ENCODE assay signal across 1 cellular context in genomic region chr9:33415152-33416038, GRCh38.
A peak's percentile ranks its signal among the peaks of the same experiment; 100 is the strongest.
TF ChIP-seq lines count a peak whose summit lies in the region.

No MANE protein-coding gene starts in this region.

TF ChIP-seq in HepG2, 621 proteins besides CTCF, POLR2A, EP300 and RAD21 (continues in another document):
- TF ChIP-seq MLX (CRISPR knock-in tag; IDR thresholded peaks at IDR 0.05): peak; percentile 96
- 0 out of 2 replicates have a peak, but pooled peaks have one; percentile 81 for TF ChIP-seq ZNF451 (CRISPR knock-in tag; IDR thresholded peaks at IDR 0.05)
- peak; percentile 90; the same call in 1 of the 2 replicates for TF ChIP-seq ZBTB7B (CRISPR knock-in tag; IDR thresholded peaks at IDR 0.05)
- 0 out of 2 replicates have a peak, but pooled peaks have one; percentile 55 for TF ChIP-seq ZNF318 (CRISPR knock-in tag; IDR thresholded peaks at IDR 0.05)
- TF ChIP-seq ZNF143 (CRISPR knock-in tag; IDR thresholded peaks at IDR 0.05): 0 out of 2 replicates have a peak, but pooled peaks have one; percentile 43
- peak; percentile 94; the same call in 1 of the 2 replicates for TF ChIP-seq SIX1 (CRISPR knock-in tag; IDR thresholded peaks at IDR 0.05; ENCODE audit: borderline replicate concordance)
- peak; percentile 99 for TF ChIP-seq FOXP4 (CRISPR knock-in tag; IDR thresholded peaks at IDR 0.05)
- peak; percentile 96 for TF ChIP-seq ZNF605 (CRISPR knock-in tag; IDR thresholded peaks at IDR 0.05)
- TF ChIP-seq HDAC6 (IDR thresholded peaks at IDR 0.05; ENCODE audit: low read depth, low read length): no peak
- peak; percentile 86 for TF ChIP-seq KDM1A (CRISPR knock-in tag; IDR thresholded peaks at IDR 0.05)
- peak; percentile 72; the same call in 1 of the 2 replicates for TF ChIP-seq ZBTB2 (CRISPR knock-in tag; IDR thresholded peaks at IDR 0.05; ENCODE audit: low read depth)
- TF ChIP-seq ZFY (CRISPR knock-in tag; IDR thresholded peaks at IDR 0.05): peak; percentile 54; the same call in 1 of the 2 replicates
- no peak for TF ChIP-seq ZBTB49 (CRISPR knock-in tag; IDR thresholded peaks at IDR 0.05; ENCODE audit: borderline replicate concordance)
- TF ChIP-seq ZSCAN5A (CRISPR knock-in tag; IDR thresholded peaks at IDR 0.05; ENCODE audit: borderline replicate concordance): peak; percentile 47; the same call in 1 of the 2 replicates
- peak; percentile 93; the same call in 1 of the 2 replicates for TF ChIP-seq RFXAP (CRISPR knock-in tag; IDR thresholded peaks at IDR 0.05; ENCODE audit: borderline replicate concordance)
- peak; percentile 63 for TF ChIP-seq ZNF652 (CRISPR knock-in tag; IDR thresholded peaks at IDR 0.05; ENCODE audit: borderline replicate concordance, low read depth)
- TF ChIP-seq ZNF276 (CRISPR knock-in tag; IDR thresholded peaks at IDR 0.05; ENCODE audit: low read depth): peak; percentile 60; the same call in 1 of the 2 replicates
- peak; percentile 65; the same call in 1 of the 2 replicates for TF ChIP-seq ZNF639 (CRISPR knock-in tag; conservative IDR thresholded peaks at IDR 0.05)
- no peak for TF ChIP-seq SMARCC2 (IDR thresholded peaks at IDR 0.05)
- peak; percentile 43; the same call in 1 of the 2 replicates for TF ChIP-seq ATF7 (IDR thresholded peaks at IDR 0.05)
- peak; percentile 87 for TF ChIP-seq ATF7 (CRISPR knock-in tag; IDR thresholded peaks at IDR 0.05)
- TF ChIP-seq ZBTB39 (CRISPR knock-in tag; IDR thresholded peaks at IDR 0.05): 0 out of 2 replicates have a peak, but pooled peaks have one; percentile 78
- peak; percentile 99 for TF ChIP-seq MEIS1 (CRISPR knock-in tag; IDR thresholded peaks at IDR 0.05; ENCODE audit: borderline replicate concordance)
- peak; percentile 97 for TF ChIP-seq ZNF878 (CRISPR knock-in tag; IDR thresholded peaks at IDR 0.05)
- no peak for TF ChIP-seq ZBTB1 (CRISPR knock-in tag; IDR thresholded peaks at IDR 0.05; ENCODE audit: borderline replicate concordance)
- TF ChIP-seq ZNF496 (CRISPR knock-in tag; IDR thresholded peaks at IDR 0.05; ENCODE audit: insufficient replicate concordance): no peak
- TF ChIP-seq ZKSCAN5 (CRISPR knock-in tag; IDR thresholded peaks at IDR 0.05): no peak
- TF ChIP-seq ZNF296 (CRISPR knock-in tag; conservative IDR thresholded peaks at IDR 0.05): no peak
- TF ChIP-seq ZNF335 (CRISPR knock-in tag; IDR thresholded peaks at IDR 0.05): peak; percentile 89; the same call in 1 of the 2 replicates
- TF ChIP-seq ZNF552 (CRISPR knock-in tag; IDR thresholded peaks at IDR 0.05; ENCODE audit: borderline replicate concordance): no peak
- TF ChIP-seq SP1 (IDR thresholded peaks at IDR 0.05): no peak
- TF ChIP-seq SP1 (CRISPR knock-in tag; IDR thresholded peaks at IDR 0.05): peak; percentile 72
- TF ChIP-seq ZMYM2 (CRISPR knock-in tag; IDR thresholded peaks at IDR 0.05): peak; percentile 93
- peak; percentile 87 for TF ChIP-seq NR2F2 (IDR thresholded peaks at IDR 0.05; ENCODE audit: borderline replicate concordance, low read depth)
- TF ChIP-seq POLR2AphosphoS5 (IDR thresholded peaks at IDR 0.05; ENCODE audit: low read depth, low read length): no peak
- TF ChIP-seq ZNF550 (CRISPR knock-in tag; IDR thresholded peaks at IDR 0.05; ENCODE audit: borderline replicate concordance): no peak
- TF ChIP-seq ZNF563 (CRISPR knock-in tag; IDR thresholded peaks at IDR 0.05): peak; percentile 46; the same call in 1 of the 2 replicates
- peak; percentile 99 for TF ChIP-seq HHEX (CRISPR knock-in tag; IDR thresholded peaks at IDR 0.05)
